ENCODE assay signal across 8 cellular contexts in genomic region chr3:149812606-149813366, GRCh38. TPM values are rescaled to one million over a fixed set of nuclear protein-coding genes. Genes with fewer than 3 reads are reported as not detected.
DNase-seq lines count a peak whose midpoint lies in the region; TF ChIP-seq lines count a peak whose summit lies in the region.

Gene RNF13 (plus strand): TSS chr3:149813215. CDS start chr3:149846027, 32,812 bp downstream.

- H3K79me2 ChIP-seq in neural progenitor cell (ENCODE audit: low read depth), result peaks cover 40% of the 10 kb centered on the region

- peaks cover 19% of the 10 kb centered on the region for H3K4me1 ChIP-seq in SJSA1 (replicated peaks)
- H3K4me1 ChIP-seq in neural progenitor cell, result peaks cover 13% of the 10 kb centered on the region
- peaks cover 7% of the 10 kb centered on the region for H3K4me1 ChIP-seq in stomach smooth muscle (ENCODE audit: control insufficient read depth, insufficient read depth, low read length)

- TF ChIP-seq CTCF in HFF-Myc (IDR thresholded peaks at IDR 0.05; ENCODE audit: low read depth, low read length, missing control alignments) (no peak), foreskin fibroblast (IDR thresholded peaks at IDR 0.05; ENCODE audit: low read depth, low read length) (no peak), neural progenitor cell (IDR thresholded peaks at IDR 0.05) (no peak)

- peak within 1 kb of the TSS; percentile 96 for H3K4me2 ChIP-seq in neural progenitor cell

- H3F3A ChIP-seq in neural progenitor cell (ENCODE audit: low read depth), result peaks cover 31% of the 10 kb centered on the region

- H3K9me3 ChIP-seq in SJSA1 (replicated peaks), result no peaks in the 10 kb centered on the region
- H3K9me3 ChIP-seq in neural progenitor cell (ENCODE audit: low read depth), result no peaks in the 10 kb centered on the region
- no peaks in the 10 kb centered on the region for H3K9me3 ChIP-seq in stomach smooth muscle (ENCODE audit: control insufficient read depth in 2 of 2, low read length in 2 of 2)

- peaks cover 26% of the 10 kb centered on the region for H3K4me1 Mint-ChIP-seq in neural progenitor cell

- peaks cover 2% of the 10 kb centered on the region for H3K27me3 Mint-ChIP-seq in neural progenitor cell (ENCODE audit: insufficient read depth, low read depth)

- no peaks in the 10 kb centered on the region for H3K36me3 ChIP-seq in SJSA1
- H3K36me3 ChIP-seq in neural progenitor cell, result no peaks in the 10 kb centered on the region
- H3K36me3 ChIP-seq in stomach smooth muscle (ENCODE audit: control insufficient read depth in 2 of 2, insufficient read depth in 2 of 2, low read length in 2 of 2), result no peaks in the 10 kb centered on the region

- peaks cover 2% of the 10 kb centered on the region for H3K36me3 Mint-ChIP-seq in neural progenitor cell

- H3K9me3 Mint-ChIP-seq in neural progenitor cell, result no peaks in the 10 kb centered on the region

- H3K27ac ChIP-seq in SJSA1 (peak within 1 kb of the TSS; percentile 86), neural progenitor cell (peak within 1 kb of the TSS; percentile 48), stomach smooth muscle (ENCODE audit: low read length) (peak within 1 kb of the TSS; percentile 96)

- H3K9ac ChIP-seq in neural progenitor cell (no peak within 1 kb of the TSS), stomach smooth muscle (ENCODE audit: low read length in 2 of 2) (peak within 1 kb of the TSS; percentile 82 to 88)

- peak within 1 kb of the TSS; percentile 98 for H2AFZ ChIP-seq in neural progenitor cell (replicated peaks)

- DNase-seq in GM04503 (ENCODE audit: low read depth) (peak; percentile 90), HFF-Myc (ENCODE audit: extremely low read depth, low read depth) (peak; percentile 80), MV-4-11 (lab: John Stamatoyannopoulos, UW) (peak; percentile 89), SJSA1 (ENCODE audit: low read depth in 1 of 2, low spot score in 2 of 2) (peak; percentile 88 to 91), foreskin fibroblast (peak; percentile 93 to 98), neural progenitor cell (ENCODE audit: low spot score) (peak; percentile 90)
- peak; percentile 82 to 90 (median 86) for DNase-seq in activated naive CD4-positive, alpha-beta T cell (lab: John Stamatoyannopoulos, UW)

- H3K4me3 ChIP-seq in HFF-Myc (replicated peaks; ENCODE audit: low read depth, low read length) (peak within 1 kb of the TSS; percentile 75), SJSA1 (peak within 1 kb of the TSS; percentile 62), foreskin fibroblast (ENCODE audit: low read depth in 1 of 2, low read length in 2 of 2) (peak within 1 kb of the TSS; percentile 88), neural progenitor cell (peak within 1 kb of the TSS; percentile 74), stomach smooth muscle (ENCODE audit: low read length in 2 of 2) (peak within 1 kb of the TSS; percentile 86 to 96)

- H3K27ac Mint-ChIP-seq in neural progenitor cell, result peak within 1 kb of the TSS; percentile 96

- H4K20me1 ChIP-seq in neural progenitor cell (ENCODE audit: low read depth), result peaks cover 29% of the 10 kb centered on the region

- H3K27me3 ChIP-seq in SJSA1 (replicated peaks) (no peaks in the 10 kb centered on the region), neural progenitor cell (no peaks in the 10 kb centered on the region), stomach smooth muscle (ENCODE audit: control insufficient read depth in 1 of 2, insufficient read depth in 2 of 2, low read length in 2 of 2) (no peaks in the 10 kb centered on the region)

- H3K4me3 Mint-ChIP-seq in neural progenitor cell, result peak within 1 kb of the TSS; percentile 99

RNA-seq across cellular contexts. Expression of gene RNF13, which starts in this region (rescaled TPM):
- 30.0 and 43.5 TPM in 2 replicates for total RNA-seq in SJSA1 (2014; rRNA removed; shearing (Covaris generic))
- 23.2 and 45.2 TPM in 2 replicates for total RNA-seq in neural progenitor cell (ENCODE audit: low replicate concordance)

Comparison
In these comparisons a context has a peak if more than half of its experiments do, and no peak if none do; other contexts are left out.
1. Peak in every context shown above with its lines: DNase-seq, H3K4me3 ChIP-seq and H3K27ac ChIP-seq.